In the genomic region with DNA sequence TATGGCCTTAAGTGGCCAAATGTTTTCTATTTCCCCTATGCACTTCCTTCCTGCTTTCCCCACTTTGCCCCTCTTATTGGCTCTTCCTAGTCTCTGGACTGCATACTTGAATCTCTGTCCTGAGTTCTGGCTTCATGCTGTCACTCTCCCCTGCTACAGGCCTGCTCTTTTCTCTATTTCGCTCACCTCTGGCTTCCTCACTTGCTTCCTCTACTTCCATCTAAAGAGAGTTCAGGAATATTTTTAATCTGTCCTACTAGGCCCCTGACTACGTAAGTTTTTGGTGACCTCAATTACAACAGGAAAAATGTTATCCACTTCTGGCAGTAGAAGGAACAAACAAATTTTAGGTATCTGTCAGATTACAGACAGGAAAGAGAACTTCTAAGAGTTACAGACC, we compare ENCODE assay signal across 23 cellular contexts.
"Had no signal": no experiment of that assay in that cellular context is flagged by ENCODE, and none has a peak within 500 bp of the region (broad histone marks: within the 10 kb centered on the region; RNA-seq: fewer than 3 reads in every experiment).

No MANE protein-coding gene starts in this region.

- H3K9me3 ChIP-seq: ascending aorta, breast epithelium, left lung, mucosa of descending colon, right atrium auricular region, stomach, upper lobe of left lung had no signal

- H3K4me3 Mint-ChIP-seq: activated naive CD4-positive, alpha-beta T cell treated with anti-CD3 and anti-CD28 coated beads, Interleukin-2, amount 50 U/mL, for 24 hours; naive thymus-derived CD4-positive, alpha-beta T cell; stimulated activated effector memory CD8-positive, alpha-beta T cell treated with anti-CD3 and anti-CD28 coated beads, Interleukin-12 subunit alpha, Interleukin-12 subunit beta, amount 100 ng/mL, for 72 hours had no signal

- H3K36me3 ChIP-seq: ascending aorta, breast epithelium, left lung, right atrium auricular region, stomach, upper lobe of left lung had no signal

- DNase-seq: activated CD4-positive, alpha-beta T cell treated with anti-CD3 and anti-CD28 coated beads for 1 hour; activated CD8-positive, alpha-beta memory T cell treated with anti-CD3 and anti-CD28 coated beads for 24 hours; activated CD8-positive, alpha-beta memory T cell treated with anti-CD3 and anti-CD28 coated beads, Interleukin-2, amount 50 U/mL, for 48 hours; activated gamma-delta T cell; activated T-cell treated with anti-CD3 and anti-CD28 coated beads, Interleukin-2, amount 50 U/mL, for 48 hours; dermis blood vessel endothelial cell; foreskin fibroblast; hypothalamus; left lung; mucosa of descending colon; naive thymus-derived CD4-positive, alpha-beta T cell; nucleus accumbens; posterior cingulate gyrus; stimulated activated CD4-positive, alpha-beta T cell treated with anti-CD3 and anti-CD28 coated beads, Interleukin-4, amount 100 ng/mL, for 24 hours; stomach; upper lobe of left lung had no signal

- H3K27me3 ChIP-seq: ascending aorta, upper lobe of left lung had no signal

- H3K9me3 Mint-ChIP-seq: activated naive CD4-positive, alpha-beta T cell treated with anti-CD3 and anti-CD28 coated beads, Interleukin-2, amount 50 U/mL, for 24 hours; stimulated activated effector memory CD8-positive, alpha-beta T cell treated with anti-CD3 and anti-CD28 coated beads, Interleukin-12 subunit alpha, Interleukin-12 subunit beta, amount 100 ng/mL, for 72 hours had no signal

- H3K27ac Mint-ChIP-seq: activated naive CD4-positive, alpha-beta T cell treated with anti-CD3 and anti-CD28 coated beads, Interleukin-2, amount 50 U/mL, for 24 hours; naive thymus-derived CD4-positive, alpha-beta T cell; stimulated activated effector memory CD8-positive, alpha-beta T cell treated with anti-CD3 and anti-CD28 coated beads, Interleukin-12 subunit alpha, Interleukin-12 subunit beta, amount 100 ng/mL, for 72 hours had no signal

- H3K36me3 Mint-ChIP-seq: activated naive CD4-positive, alpha-beta T cell treated with anti-CD3 and anti-CD28 coated beads, Interleukin-2, amount 50 U/mL, for 24 hours; naive thymus-derived CD4-positive, alpha-beta T cell; stimulated activated effector memory CD8-positive, alpha-beta T cell treated with anti-CD3 and anti-CD28 coated beads, Interleukin-12 subunit alpha, Interleukin-12 subunit beta, amount 100 ng/mL, for 72 hours had no signal

- H3K27ac ChIP-seq: ascending aorta, breast epithelium, left lung, right atrium auricular region, skin epidermis, stomach, VCaP had no signal

- H3K4me3 ChIP-seq: breast epithelium, left lung, mucosa of descending colon, right atrium auricular region, skin epidermis, stomach had no signal

- H3K4me1 ChIP-seq: breast epithelium had no signal

- ATAC-seq: left lung; mucosa of descending colon; naive thymus-derived CD4-positive, alpha-beta T cell; stimulated activated effector memory CD8-positive, alpha-beta T cell treated with anti-CD3 and anti-CD28 coated beads, Interleukin-12 subunit alpha, Interleukin-12 subunit beta, amount 100 ng/mL, for 72 hours had no signal
